In genomic region chr7:100338083-100338696, GRCh38 we compare ENCODE assay signal across 13 cellular contexts. TPM values are rescaled to one million over a fixed set of nuclear protein-coding genes. Genes with fewer than 3 reads are reported as not detected.
A peak's percentile ranks its signal among the peaks of the same experiment; 100 is the strongest.
DNase-seq lines count a peak whose midpoint lies in the region; ATAC-seq and TF ChIP-seq lines count a peak whose summit lies in the region.
"Not testable (repeated sequence)": the region's sequence is repeated elsewhere in the genome, so short reads cannot be mapped to it uniquely, and the experiment has no call there.
"Had no signal": no experiment of that assay in that cellular context is flagged by ENCODE, and none has a peak within 500 bp of the region (broad histone marks: within the 10 kb centered on the region; RNA-seq: fewer than 3 reads in every experiment).

No MANE protein-coding gene starts in this region.

- H3K27me3 Mint-ChIP-seq in CD4-positive, alpha-beta T cell; activated T-cell treated with anti-CD3 and anti-CD28 coated beads, Interleukin-2, amount 50 U/mL, for 4 hours (ENCODE audit: low read depth); naive B cell: not testable (repeated sequence)

- H3K79me2 ChIP-seq in SU-DHL-6 (ENCODE audit: insufficient read depth, low read length) = peaks cover 57% of the 10 kb centered on the region

- not testable (repeated sequence) for H3F3A ChIP-seq in SU-DHL-6 (ENCODE audit: insufficient read depth)

- H4K20me1 ChIP-seq in SU-DHL-6 (ENCODE audit: low read depth, low read length) = not testable (repeated sequence)

- H3K4me3 Mint-ChIP-seq in CD4-positive, alpha-beta T cell = peak overlapping the region; percentile 15
- peak overlapping the region; percentile 69 for H3K4me3 Mint-ChIP-seq in activated T-cell treated with anti-CD3 and anti-CD28 coated beads, Interleukin-2, amount 50 U/mL, for 4 hours
- peak overlapping the region in 6 of 8 donors; percentile 15 to 83 (median 48) for H3K4me3 Mint-ChIP-seq in naive B cell
- peak overlapping the region; percentile 88 for H3K4me3 Mint-ChIP-seq in stimulated activated effector memory CD8-positive, alpha-beta T cell treated with anti-CD3 and anti-CD28 coated beads, Interleukin-12 subunit alpha, Interleukin-12 subunit beta, amount 100 ng/mL, for 72 hours

- H3K9me3 ChIP-seq in CD4-positive, alpha-beta T cell (ENCODE audit: control insufficient read depth, low read length); SU-DHL-6 (ENCODE audit: insufficient read depth, low read length): not testable (repeated sequence)

- TF ChIP-seq CTCF in CD4-positive, alpha-beta T cell (IDR thresholded peaks at IDR 0.05); SU-DHL-6 (IDR thresholded peaks at IDR 0.05; ENCODE audit: insufficient read depth, low read length, poor library complexity, severe bottlenecking); astrocyte of the spinal cord (IDR thresholded peaks at IDR 0.05; ENCODE audit: low read depth, low read length); epithelial cell of proximal tubule (conservative IDR thresholded peaks at IDR 0.05; ENCODE audit: low read depth, low read length): not testable (repeated sequence)

- not testable (repeated sequence) for DNase-seq in CD4-positive, alpha-beta T cell; activated T-cell treated with anti-CD3 and anti-CD28 coated beads, Interleukin-2, amount 50 U/mL, for 4 hours; naive B cell; stimulated activated effector memory CD8-positive, alpha-beta T cell treated with anti-CD3 and anti-CD28 coated beads, Interleukin-12 subunit alpha, Interleukin-12 subunit beta, amount 100 ng/mL, for 72 hours (ENCODE audit: low spot score in 2 of 2)
- DNase-seq in astrocyte of the spinal cord (ENCODE audit: low read depth, low spot score) (peak; percentile 30), epithelial cell of proximal tubule (ENCODE audit: low read depth) (peak; percentile 75)

- H3K27ac Mint-ChIP-seq in CD4-positive, alpha-beta T cell = peak overlapping the region; percentile 59
- peak overlapping the region in 5 of 6 donors; percentile 33 to 90 (median 58) for H3K27ac Mint-ChIP-seq in naive B cell
- H3K27ac Mint-ChIP-seq in stimulated activated effector memory CD8-positive, alpha-beta T cell treated with anti-CD3 and anti-CD28 coated beads, Interleukin-12 subunit alpha, Interleukin-12 subunit beta, amount 100 ng/mL, for 72 hours = not testable (repeated sequence)

- H3K36me3 Mint-ChIP-seq in CD4-positive, alpha-beta T cell (ENCODE audit: low read depth) = peaks cover 51% of the 10 kb centered on the region
- H3K36me3 Mint-ChIP-seq in activated T-cell treated with anti-CD3 and anti-CD28 coated beads, Interleukin-2, amount 50 U/mL, for 4 hours (ENCODE audit: insufficient read depth) = peaks cover 27% of the 10 kb centered on the region
- H3K36me3 Mint-ChIP-seq in naive B cell = not testable (repeated sequence)
- H3K36me3 Mint-ChIP-seq in stimulated activated effector memory CD8-positive, alpha-beta T cell treated with anti-CD3 and anti-CD28 coated beads, Interleukin-12 subunit alpha, Interleukin-12 subunit beta, amount 100 ng/mL, for 72 hours = peaks cover 74% of the 10 kb centered on the region

- in situ Hi-C loops in astrocyte of the spinal cord (cut with HindIII; ENCODE audit: low sequenced_read_pairs) = not testable (repeated sequence)

- CTCF ChIA-PET in CD4-positive, alpha-beta T cell (lab: Charles Lee) = not testable (repeated sequence)

- TF ChIP-seq RAD21 in Ishikawa (IDR thresholded peaks at IDR 0.05; ENCODE audit: low read depth) = not testable (repeated sequence)

- H3K4me2 ChIP-seq in SU-DHL-6 (ENCODE audit: low read depth, low read length, poor library complexity, severe bottlenecking) = peak overlapping the region; percentile 0

- H2AFZ ChIP-seq in SU-DHL-6 (ENCODE audit: low read depth, low read length, severe bottlenecking) = not testable (repeated sequence)

- not testable (repeated sequence) for H3K36me3 ChIP-seq in SU-DHL-6 (ENCODE audit: low read length)

- H3K9me3 Mint-ChIP-seq in CD4-positive, alpha-beta T cell; activated T-cell treated with anti-CD3 and anti-CD28 coated beads, Interleukin-2, amount 50 U/mL, for 4 hours; naive B cell; stimulated activated effector memory CD8-positive, alpha-beta T cell treated with anti-CD3 and anti-CD28 coated beads, Interleukin-12 subunit alpha, Interleukin-12 subunit beta, amount 100 ng/mL, for 72 hours: not testable (repeated sequence)

- H3K9me2 ChIP-seq in SU-DHL-6 (replicated peaks; ENCODE audit: insufficient read depth, low read length) = not testable (repeated sequence)

- H3K27me3 ChIP-seq in CD4-positive, alpha-beta T cell (ENCODE audit: control insufficient read depth, insufficient read depth, low read length); SU-DHL-6 (ENCODE audit: low read length): not testable (repeated sequence)

- TF ChIP-seq EP300 in Ishikawa (IDR thresholded peaks at IDR 0.05; ENCODE audit: borderline replicate concordance) = peak; percentile 31; the same call in 1 of the 2 replicates

- H3K4me3 ChIP-seq in SU-DHL-6 (ENCODE audit: insufficient read depth, low read length, poor library complexity, severe bottlenecking); astrocyte of the spinal cord (ENCODE audit: low read depth, low read length); epithelial cell of proximal tubule (ENCODE audit: low read depth, low read length): not testable (repeated sequence)

- not testable (repeated sequence) for H3K9ac ChIP-seq in SU-DHL-6 (ENCODE audit: low read length)

- H3K4me1 Mint-ChIP-seq in CD4-positive, alpha-beta T cell (ENCODE audit: low read depth) = peaks cover 38% of the 10 kb centered on the region
- H3K4me1 Mint-ChIP-seq in activated T-cell treated with anti-CD3 and anti-CD28 coated beads, Interleukin-2, amount 50 U/mL, for 4 hours (ENCODE audit: low read depth) = peaks cover 33% of the 10 kb centered on the region
- H3K4me1 Mint-ChIP-seq in naive B cell = peaks cover 16 to 48% (median 22%) of the 10 kb centered on the region in 3 donors
- H3K4me1 Mint-ChIP-seq in stimulated activated effector memory CD8-positive, alpha-beta T cell treated with anti-CD3 and anti-CD28 coated beads, Interleukin-12 subunit alpha, Interleukin-12 subunit beta, amount 100 ng/mL, for 72 hours = peaks cover 17% of the 10 kb centered on the region

- ATAC-seq in CD4-positive, alpha-beta T cell (ENCODE audit: poor library complexity); activated T-cell treated with anti-CD3 and anti-CD28 coated beads, Interleukin-2, amount 50 U/mL, for 4 hours; naive B cell (ENCODE audit: low read depth in 2 of 2); stimulated activated effector memory CD8-positive, alpha-beta T cell treated with anti-CD3 and anti-CD28 coated beads, Interleukin-12 subunit alpha, Interleukin-12 subunit beta, amount 100 ng/mL, for 72 hours: not testable (repeated sequence)

- not testable (repeated sequence) for H3K27ac ChIP-seq in CD4-positive, alpha-beta T cell (ENCODE audit: low read depth, low read length); SU-DHL-6 (ENCODE audit: low read depth, low read length)

- intact Hi-C loops in CD4-positive, alpha-beta T cell (cut with DNase I, micrococcal nuclease) = loop anchor here in 1 of 2 experiments (10.0 kb wide), 1 partner anchor 63 kb away; no protein-coding TSS in a partner anchor

- POLR2A ChIA-PET in CD4-positive, alpha-beta T cell (lab: Charles Lee) = not testable (repeated sequence)

TF ChIP-seq in Ishikawa, 13 proteins besides CTCF, POLR2A, EP300 and RAD21:
- TF ChIP-seq NFIC (IDR thresholded peaks at IDR 0.05) (peak; percentile 69), TEAD4 (IDR thresholded peaks at IDR 0.05) (0 out of 2 replicates have a peak, but pooled peaks have one; percentile 23)

RNA-seq across cellular contexts. Expression of gene PILRB, which starts 19.7 kb away (rescaled TPM):
- total RNA-seq in CD4-positive, alpha-beta T cell = 10 to 100 TPM; 56.4 to 67.6 TPM
- 10 to 100 TPM; 29.2 to 48.8 (median 34.3) TPM for total RNA-seq in activated T-cell treated with anti-CD3 and anti-CD28 coated beads, Interleukin-2, amount 50 U/mL, for 4 hours
- total RNA-seq in epithelial cell of proximal tubule = 14.3 and 14.5 TPM in 2 replicates
- polyA plus RNA-seq in naive B cell (ENCODE audit: low read depth in 6 of 6) = 10 to 100 TPM in 2 of 6 donors, 1 to 10 TPM in 4; 3.5 to 28.7 (median 7.0) TPM

RNA-seq across cellular contexts. Expression of gene SPDYE3, which starts 30.7 kb away (rescaled TPM):
- not detected for total RNA-seq in CD4-positive, alpha-beta T cell
- not detected for total RNA-seq in activated T-cell treated with anti-CD3 and anti-CD28 coated beads, Interleukin-2, amount 50 U/mL, for 4 hours
- total RNA-seq in epithelial cell of proximal tubule = not detected in 2 replicates
- 10 to 100 TPM in 1 of 6 donors, 1 to 10 TPM in 5; 5.0 to 10.3 (median 8.5) TPM for polyA plus RNA-seq in naive B cell (ENCODE audit: low read depth in 6 of 6)
- total RNA-seq: frontal cortex, omental fat pad, sciatic nerve, stomach, upper lobe of right lung had no signal
- polyA plus RNA-seq: stomach had no signal

RNA-seq across cellular contexts. Expression of gene PILRA, which starts 35.1 kb away (rescaled TPM):
- 1 to 10 TPM; 4.6 to 5.3 TPM for total RNA-seq in CD4-positive, alpha-beta T cell
- 1 to 10 TPM in 2 of 3 donors, under 1 TPM in 1; 0.38 to 6.6 (median 1.1) TPM for total RNA-seq in activated T-cell treated with anti-CD3 and anti-CD28 coated beads, Interleukin-2, amount 50 U/mL, for 4 hours
- not detected in 2 replicates for total RNA-seq in epithelial cell of proximal tubule
- 1 to 10 TPM in 1 of 6 donors, under 1 TPM in 4, not detected in 1; 0.53 to 1.8 (median 0.53) TPM for polyA plus RNA-seq in naive B cell (ENCODE audit: low read depth in 6 of 6)

Comparison
In these comparisons a context has a peak if more than half of its experiments do, and no peak if none do; other contexts are left out.
1. H3K4me3 Mint-ChIP-seq: peak in every context shown above with its lines; median percentile 88 in stimulated activated effector memory CD8-positive, alpha-beta T cell treated with anti-CD3 and anti-CD28 coated beads, Interleukin-12 subunit alpha, Interleukin-12 subunit beta, amount 100 ng/mL, for 72 hours; 69 in activated T-cell treated with anti-CD3 and anti-CD28 coated beads, Interleukin-2, amount 50 U/mL, for 4 hours; 48 in naive B cell; 15 in CD4-positive, alpha-beta T cell.